Comparison of ENCODE assay signal across 1 cellular context in the genomic region with DNA sequence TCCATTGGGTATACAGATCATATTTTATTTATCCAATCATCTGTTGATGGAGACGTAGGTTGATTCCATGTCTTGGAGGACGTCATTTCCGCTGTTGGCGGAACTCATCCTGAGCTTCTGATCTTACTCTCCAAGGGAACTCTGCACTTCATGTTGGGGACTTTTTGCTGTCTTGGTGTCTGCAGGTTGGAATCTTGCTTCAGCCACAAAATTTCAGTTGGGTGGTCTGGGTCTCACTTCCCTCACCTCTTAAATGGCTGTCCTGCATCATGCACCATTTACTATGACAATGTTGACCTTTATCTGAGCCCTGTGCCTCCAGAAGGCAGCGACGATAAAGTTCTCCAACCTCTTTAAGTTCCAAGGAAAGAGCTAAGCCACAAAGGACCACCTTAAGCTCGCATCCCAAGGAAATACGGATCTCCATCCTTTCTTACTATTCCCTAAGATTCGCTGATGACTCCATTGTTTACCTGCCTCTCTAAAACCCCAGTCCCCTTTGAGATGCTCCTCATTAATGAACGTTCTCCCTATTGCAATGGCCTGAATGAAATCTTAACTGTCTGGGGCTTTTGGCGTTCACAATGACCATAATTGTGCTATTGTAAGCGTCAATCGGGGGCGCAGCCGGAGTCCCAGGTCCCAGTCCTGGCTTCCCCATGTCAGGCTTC.
TF ChIP-seq lines count a peak whose summit lies in the region.

No MANE protein-coding gene starts in this region.

TF ChIP-seq in HCT116, 20 proteins besides CTCF, POLR2A, EP300 and RAD21 (continued from another document):
- TF ChIP-seq, protein P1, sequence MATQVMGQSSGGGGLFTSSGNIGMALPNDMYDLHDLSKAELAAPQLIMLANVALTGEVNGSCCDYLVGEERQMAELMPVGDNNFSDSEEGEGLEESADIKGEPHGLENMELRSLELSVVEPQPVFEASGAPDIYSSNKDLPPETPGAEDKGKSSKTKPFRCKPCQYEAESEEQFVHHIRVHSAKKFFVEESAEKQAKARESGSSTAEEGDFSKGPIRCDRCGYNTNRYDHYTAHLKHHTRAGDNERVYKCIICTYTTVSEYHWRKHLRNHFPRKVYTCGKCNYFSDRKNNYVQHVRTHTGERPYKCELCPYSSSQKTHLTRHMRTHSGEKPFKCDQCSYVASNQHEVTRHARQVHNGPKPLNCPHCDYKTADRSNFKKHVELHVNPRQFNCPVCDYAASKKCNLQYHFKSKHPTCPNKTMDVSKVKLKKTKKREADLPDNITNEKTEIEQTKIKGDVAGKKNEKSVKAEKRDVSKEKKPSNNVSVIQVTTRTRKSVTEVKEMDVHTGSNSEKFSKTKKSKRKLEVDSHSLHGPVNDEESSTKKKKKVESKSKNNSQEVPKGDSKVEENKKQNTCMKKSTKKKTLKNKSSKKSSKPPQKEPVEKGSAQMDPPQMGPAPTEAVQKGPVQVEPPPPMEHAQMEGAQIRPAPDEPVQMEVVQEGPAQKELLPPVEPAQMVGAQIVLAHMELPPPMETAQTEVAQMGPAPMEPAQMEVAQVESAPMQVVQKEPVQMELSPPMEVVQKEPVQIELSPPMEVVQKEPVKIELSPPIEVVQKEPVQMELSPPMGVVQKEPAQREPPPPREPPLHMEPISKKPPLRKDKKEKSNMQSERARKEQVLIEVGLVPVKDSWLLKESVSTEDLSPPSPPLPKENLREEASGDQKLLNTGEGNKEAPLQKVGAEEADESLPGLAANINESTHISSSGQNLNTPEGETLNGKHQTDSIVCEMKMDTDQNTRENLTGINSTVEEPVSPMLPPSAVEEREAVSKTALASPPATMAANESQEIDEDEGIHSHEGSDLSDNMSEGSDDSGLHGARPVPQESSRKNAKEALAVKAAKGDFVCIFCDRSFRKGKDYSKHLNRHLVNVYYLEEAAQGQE (IDR thresholded peaks at IDR 0.05; ENCODE audit: low read depth): no peak
- TF ChIP-seq, protein P2, sequence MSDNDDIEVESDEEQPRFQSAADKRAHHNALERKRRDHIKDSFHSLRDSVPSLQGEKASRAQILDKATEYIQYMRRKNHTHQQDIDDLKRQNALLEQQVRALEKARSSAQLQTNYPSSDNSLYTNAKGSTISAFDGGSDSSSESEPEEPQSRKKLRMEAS (IDR thresholded peaks at IDR 0.05): no peak
- TF ChIP-seq ZNF274 (IDR thresholded peaks at IDR 0.05; ENCODE audit: low read depth, low read length) (no peak), ELF1 (IDR thresholded peaks at IDR 0.05; ENCODE audit: borderline replicate concordance, low read depth) (no peak), SP1 (IDR thresholded peaks at IDR 0.05; ENCODE audit: low read depth) (no peak), CBX3 (IDR thresholded peaks at IDR 0.05; ENCODE audit: low read depth) (no peak), EGR1 (IDR thresholded peaks at IDR 0.05; ENCODE audit: low read depth) (no peak), JUND (IDR thresholded peaks at IDR 0.05) (no peak), ZFX (IDR thresholded peaks at IDR 0.05) (no peak), TCF7L2 (IDR thresholded peaks at IDR 0.05; ENCODE audit: borderline replicate concordance, extremely low read depth, insufficient read depth, insufficient read length) (no peak)
- TF ChIP-seq, protein P3, sequence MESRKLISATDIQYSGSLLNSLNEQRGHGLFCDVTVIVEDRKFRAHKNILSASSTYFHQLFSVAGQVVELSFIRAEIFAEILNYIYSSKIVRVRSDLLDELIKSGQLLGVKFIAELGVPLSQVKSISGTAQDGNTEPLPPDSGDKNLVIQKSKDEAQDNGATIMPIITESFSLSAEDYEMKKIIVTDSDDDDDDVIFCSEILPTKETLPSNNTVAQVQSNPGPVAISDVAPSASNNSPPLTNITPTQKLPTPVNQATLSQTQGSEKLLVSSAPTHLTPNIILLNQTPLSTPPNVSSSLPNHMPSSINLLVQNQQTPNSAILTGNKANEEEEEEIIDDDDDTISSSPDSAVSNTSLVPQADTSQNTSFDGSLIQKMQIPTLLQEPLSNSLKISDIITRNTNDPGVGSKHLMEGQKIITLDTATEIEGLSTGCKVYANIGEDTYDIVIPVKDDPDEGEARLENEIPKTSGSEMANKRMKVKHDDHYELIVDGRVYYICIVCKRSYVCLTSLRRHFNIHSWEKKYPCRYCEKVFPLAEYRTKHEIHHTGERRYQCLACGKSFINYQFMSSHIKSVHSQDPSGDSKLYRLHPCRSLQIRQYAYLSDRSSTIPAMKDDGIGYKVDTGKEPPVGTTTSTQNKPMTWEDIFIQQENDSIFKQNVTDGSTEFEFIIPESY (IDR thresholded peaks at IDR 0.05; ENCODE audit: extremely low read depth, insufficient replicate concordance, low read length): no peak
TF ChIP-seq in HCT116: peak in this region for 0.
